Comparison of ENCODE assay signal across 8 cellular contexts in the genomic region with DNA sequence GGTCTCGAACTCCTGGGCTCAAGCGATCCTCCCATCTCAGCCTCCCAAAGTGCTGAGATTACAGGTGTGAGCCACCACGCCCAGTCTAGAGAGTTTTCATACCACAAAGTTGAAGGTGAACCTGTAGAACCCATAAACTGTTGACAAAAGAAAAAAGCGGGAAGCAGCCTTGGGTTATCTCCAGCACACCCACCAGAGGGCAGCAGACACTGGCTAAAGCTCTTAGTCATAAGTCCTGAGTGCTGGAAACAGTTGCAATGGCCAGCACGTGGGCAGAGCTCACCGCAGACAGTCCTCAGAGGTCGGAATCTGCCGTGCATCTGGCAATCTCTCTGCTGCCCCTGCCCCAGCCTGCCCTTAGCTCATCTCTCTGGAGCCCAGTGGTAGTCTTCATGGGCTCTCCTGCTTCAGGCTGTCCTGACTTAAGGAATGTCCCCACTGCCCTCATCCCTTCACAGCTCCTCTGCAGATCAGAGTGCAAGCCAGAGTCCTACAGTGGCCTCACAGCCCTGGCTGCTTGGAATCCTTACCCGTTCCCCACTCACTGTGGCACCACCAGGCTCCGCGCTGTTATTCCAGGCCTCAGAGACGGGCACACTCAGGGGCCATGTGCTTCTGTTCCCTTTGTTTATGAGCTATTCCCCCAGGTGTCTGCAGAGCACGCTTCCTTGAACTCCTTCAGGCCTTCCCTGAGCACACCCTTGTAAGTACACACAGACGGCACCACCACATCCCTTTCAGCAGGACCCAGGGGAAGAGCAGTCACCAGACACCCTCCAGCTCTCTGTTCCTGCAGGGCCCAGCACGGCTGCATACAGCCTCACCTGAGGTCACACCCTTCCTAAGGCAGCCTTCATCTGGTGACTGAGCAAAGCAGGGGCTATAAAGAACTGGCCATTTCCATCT. TPM values are rescaled to one million over a fixed set of nuclear protein-coding genes. Genes with fewer than 3 reads are reported as not detected.
DNase-seq lines count a peak whose midpoint lies in the region; ATAC-seq and TF ChIP-seq lines count a peak whose summit lies in the region.

No MANE protein-coding gene starts in this region.

- H2BK120ac ChIP-seq in trophoblast cell (ENCODE audit: insufficient read depth, low read length, poor library complexity), result no peak overlapping the region

- H4K91ac ChIP-seq in trophoblast cell (ENCODE audit: low read depth, low read length), result no peak overlapping the region

- H3K36me3 Mint-ChIP-seq in activated naive CD4-positive, alpha-beta T cell treated with anti-CD3 and anti-CD28 coated beads, Interleukin-2, amount 10 ng/mL, durations not matched to agents 7 days and 5 days, result no peaks in the 10 kb centered on the region
- no peaks in the 10 kb centered on the region for H3K36me3 Mint-ChIP-seq in glutamatergic neuron (ENCODE audit: unreplicated experiment)

- no peak for TF ChIP-seq EP300 in transverse colon (IDR thresholded peaks at IDR 0.05; ENCODE audit: low read depth)

- intact Hi-C loops in transverse colon (cut with DNase I; ENCODE audit: low total_unique reads), result loop anchor here (2.0 kb wide), 1 partner anchor 266 kb away; no protein-coding TSS in a partner anchor

- no peaks in the 10 kb centered on the region for H3K79me2 ChIP-seq in trophoblast cell (ENCODE audit: control insufficient read depth, insufficient read depth, low read length, poor library complexity)

- H3K9ac ChIP-seq in SK-N-MC (ENCODE audit: insufficient read length) (no peak overlapping the region), trophoblast cell (ENCODE audit: low read length) (no peak overlapping the region)

- peaks cover 3% of the 10 kb centered on the region in 2 experiments for H3K4me1 ChIP-seq in trophoblast cell (ENCODE audit: control insufficient read depth in 1 of 2, insufficient read depth in 2 of 2, low read length in 2 of 2)
- H3K4me1 ChIP-seq in transverse colon, result peaks cover 0 to 6% (median 5%) of the 10 kb centered on the region in 4 donors

- in situ Hi-C loops in transverse colon (cut with MboI; ENCODE audit: low pct_ligation_motif_present in 1 of 4, low pct_unique_long_range_greater_than_20kb in 1 of 4, low sequenced_read_pairs in 3 of 4), result loop anchor here (5.0 to 10.0 kb wide), 3 partner anchors 262 to 270 kb away; a partner anchor contains a TSS

- H3K4ac ChIP-seq in trophoblast cell (ENCODE audit: low read depth, low read length), result no peak overlapping the region

- peaks cover 26% of the 10 kb centered on the region for H3K27me3 Mint-ChIP-seq in activated naive CD4-positive, alpha-beta T cell treated with anti-CD3 and anti-CD28 coated beads, Interleukin-2, amount 10 ng/mL, durations not matched to agents 7 days and 5 days
- H3K27me3 Mint-ChIP-seq in glutamatergic neuron (ENCODE audit: unreplicated experiment), result no peaks in the 10 kb centered on the region

- H3K79me1 ChIP-seq in trophoblast cell (ENCODE audit: low read length), result no peaks in the 10 kb centered on the region

- WGBS in trophoblast cell (ENCODE audit: extremely low coverage, insufficient coverage, insufficient read length), result no CpG with 5 or more reads among the region's 15 CpGs
- WGBS in transverse colon (ENCODE audit: low coverage in 1 of 2), 2 donors, result 0 to 33% methylated on average over 4 to 15 of the region's 15 CpGs

- H3K9me3 ChIP-seq in SK-N-MC (ENCODE audit: low read depth, low read length), result no peaks in the 10 kb centered on the region
- H3K9me3 ChIP-seq in trophoblast cell (ENCODE audit: insufficient read depth, low read depth, low read length), result no peaks in the 10 kb centered on the region
- no peaks in the 10 kb centered on the region for H3K9me3 ChIP-seq in transverse colon

- H3K4me1 Mint-ChIP-seq in activated naive CD4-positive, alpha-beta T cell treated with anti-CD3 and anti-CD28 coated beads, Interleukin-2, amount 10 ng/mL, durations not matched to agents 7 days and 5 days, result peaks cover 11% of the 10 kb centered on the region
- H3K4me1 Mint-ChIP-seq in glutamatergic neuron (ENCODE audit: low read depth, unreplicated experiment), result peaks cover 4% of the 10 kb centered on the region

- no peak overlapping the region for H3K27ac ChIP-seq in SK-N-MC
- no peak overlapping the region for H3K27ac ChIP-seq in trophoblast cell (ENCODE audit: low read depth, low read length)
- H3K27ac ChIP-seq in transverse colon, result no peak overlapping the region

- no peaks in the 10 kb centered on the region for H3K9me3 Mint-ChIP-seq in activated naive CD4-positive, alpha-beta T cell treated with anti-CD3 and anti-CD28 coated beads, Interleukin-2, amount 10 ng/mL, durations not matched to agents 7 days and 5 days
- peaks cover 7% of the 10 kb centered on the region for H3K9me3 Mint-ChIP-seq in glutamatergic neuron (ENCODE audit: unreplicated experiment)

- H3K23ac ChIP-seq in trophoblast cell (ENCODE audit: low read length), result no peak overlapping the region

- H4K12ac ChIP-seq in trophoblast cell (ENCODE audit: low read depth, low read length), result no peak overlapping the region

- no peak overlapping the region for H3K14ac ChIP-seq in trophoblast cell (ENCODE audit: low read length)

- H3K4me3 ChIP-seq in SK-N-MC (no peak overlapping the region), trophoblast cell (ENCODE audit: low read depth, low read length) (no peak overlapping the region), transverse colon (no peak overlapping the region)

- H2BK5ac ChIP-seq in trophoblast cell (ENCODE audit: low read depth, low read length, poor library complexity), result no peak overlapping the region

- H3K27me3 ChIP-seq in trophoblast cell (ENCODE audit: insufficient read depth, low read length), result no peaks in the 10 kb centered on the region
- H3K27me3 ChIP-seq in transverse colon, result no peaks in the 10 kb centered on the region

- no peak overlapping the region for H2AFZ ChIP-seq in trophoblast cell (ENCODE audit: insufficient read depth, low read length, poor library complexity)

- H3K36me3 ChIP-seq in SK-N-MC (ENCODE audit: insufficient read depth, low read length), result no peaks in the 10 kb centered on the region
- no peaks in the 10 kb centered on the region for H3K36me3 ChIP-seq in trophoblast cell (ENCODE audit: control insufficient read depth in 1 of 2, insufficient read depth in 2 of 2, low read length in 2 of 2)
- H3K36me3 ChIP-seq in transverse colon, result no peaks in the 10 kb centered on the region

- H3K4me3 Mint-ChIP-seq in activated naive CD4-positive, alpha-beta T cell treated with anti-CD3 and anti-CD28 coated beads, Interleukin-2, amount 10 ng/mL, durations not matched to agents 7 days and 5 days, result no peak overlapping the region
- no peak overlapping the region for H3K4me3 Mint-ChIP-seq in glutamatergic neuron (ENCODE audit: unreplicated experiment)

- TF ChIP-seq POLR2A in transverse colon (IDR thresholded peaks at IDR 0.05), result no peak

- peak in 12 of 14 donors; percentile 27 to 73 (median 56) for DNase-seq in C1 segment of cervical spinal cord (lab: John Stamatoyannopoulos, UW)
- DNase-seq in NCI-H1092 (lab: John Stamatoyannopoulos, UW), result peak; percentile 64
- DNase-seq in SK-N-MC (ENCODE audit: low read depth, low spot score), result peak; percentile 60
- peak; percentile 87 for DNase-seq in activated naive CD4-positive, alpha-beta T cell treated with anti-CD3 and anti-CD28 coated beads, Interleukin-2, amount 10 ng/mL, durations not matched to agents 7 days and 5 days
- DNase-seq in glutamatergic neuron, result peak; percentile 81
- DNase-seq in trophoblast cell, result peak; percentile 89 to 94
- peak; percentile 86 for DNase-seq in transverse colon

- no peak overlapping the region for H2BK12ac ChIP-seq in trophoblast cell (ENCODE audit: low read length)

- peak; percentile 58 for ATAC-seq in GM21515 (IDR thresholded peaks at IDR 0.05; ENCODE audit: unreplicated experiment)

- no peak overlapping the region for H3K27ac Mint-ChIP-seq in activated naive CD4-positive, alpha-beta T cell treated with anti-CD3 and anti-CD28 coated beads, Interleukin-2, amount 10 ng/mL, durations not matched to agents 7 days and 5 days
- H3K27ac Mint-ChIP-seq in glutamatergic neuron (ENCODE audit: unreplicated experiment), result no peak overlapping the region

- no peak overlapping the region for H3K4me2 ChIP-seq in trophoblast cell (ENCODE audit: low read length)

- TF ChIP-seq CTCF in glutamatergic neuron (IDR thresholded peaks at IDR 0.05; ENCODE audit: partially characterized antibody, unreplicated experiment) (peak; percentile 89), transverse colon (IDR thresholded peaks at IDR 0.05) (peak; percentile 85 to 97 (median 90))

- CTCF ChIA-PET in activated naive CD4-positive, alpha-beta T cell treated with anti-CD3 and anti-CD28 coated beads, Interleukin-2, amount 10 ng/mL, durations not matched to agents 7 days and 5 days (lab: Charles Lee), result interaction anchor here (0.6 to 3.0 kb wide), 24 partner anchors 10 to 635 kb away, joined by 3 to 31 read pairs (median 4); no protein-coding TSS in a partner anchor

- no peak overlapping the region for H4K8ac ChIP-seq in trophoblast cell (ENCODE audit: low read depth, low read length)

- no peak overlapping the region for H3K18ac ChIP-seq in trophoblast cell (ENCODE audit: low read length)

- no peak overlapping the region for H2AK5ac ChIP-seq in trophoblast cell (ENCODE audit: low read length)

RNA-seq across cellular contexts. Expression of a gene that starts 8.8 kb away (rescaled TPM):
- 40.0 TPM for total RNA-seq in glutamatergic neuron (ENCODE audit: unreplicated experiment)
- 17.1 and 18.9 TPM in 2 replicates for polyA plus RNA-seq in trophoblast cell (2013)
- 10 to 100 TPM in 3 of 4 donors, 1 to 10 TPM in 1; 1.2 to 55.7 (median 28.3) TPM for total RNA-seq in transverse colon

RNA-seq across cellular contexts. Expression of a gene that starts 46.6 kb away (rescaled TPM):
- total RNA-seq in glutamatergic neuron (ENCODE audit: unreplicated experiment), result 82.7 TPM
- 33.3 and 34.4 TPM in 2 replicates for polyA plus RNA-seq in trophoblast cell (2013)
- total RNA-seq in transverse colon, result 100 to 1,000 TPM; 160 to 288 (median 198) TPM

RNA-seq across cellular contexts. Expression of a gene that starts 56.3 kb away (rescaled TPM):
- total RNA-seq in glutamatergic neuron (ENCODE audit: unreplicated experiment) (0.76 TPM), transverse colon (1 to 10 TPM in 1 of 4 donors, under 1 TPM in 2, not detected in 1; 0.60 to 2.6 (median 0.96) TPM)
- polyA plus RNA-seq in trophoblast cell (2013), result 0.57 and 0.76 TPM in 2 replicates
